1 cellular context compared by ENCODE assay signal in the genomic region with DNA sequence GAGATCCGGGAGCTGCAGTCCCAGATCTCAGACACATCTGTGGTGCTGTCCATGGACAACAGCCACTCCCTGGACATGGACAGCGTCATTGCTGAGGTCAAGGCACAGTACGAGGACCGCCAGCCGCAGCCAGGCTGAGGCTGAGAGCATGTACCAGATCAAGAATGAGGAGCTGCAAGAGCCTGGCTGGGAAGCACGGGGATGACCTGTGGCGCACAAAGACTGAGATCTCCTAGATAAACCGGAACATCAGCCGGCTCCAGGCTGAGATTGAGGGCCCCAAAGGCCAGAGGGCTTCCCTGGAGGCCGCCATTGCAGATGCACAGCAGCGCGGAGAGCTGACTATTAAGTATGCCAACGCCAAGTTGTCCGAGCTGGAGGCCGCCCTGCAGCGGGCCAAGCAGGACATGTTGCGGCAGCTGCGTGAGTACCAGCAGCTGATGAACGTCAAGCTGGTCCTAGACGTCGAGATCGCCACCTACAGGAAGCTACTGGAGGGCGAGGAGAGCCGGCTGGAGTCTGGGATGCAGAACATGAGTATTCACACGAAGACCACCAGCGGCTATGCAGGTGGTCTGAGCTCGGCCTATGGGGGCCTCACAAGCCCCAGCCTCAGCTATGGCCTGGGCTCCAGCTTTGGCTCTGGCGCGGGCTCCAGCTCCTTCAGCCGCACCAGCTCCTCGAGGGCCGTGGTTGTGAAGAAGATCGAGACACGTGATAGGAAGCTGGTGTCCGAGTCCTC.
TF ChIP-seq lines count a peak whose summit lies in the region.

No MANE protein-coding gene starts in this region.

TF ChIP-seq in GM12878, 131 proteins besides CTCF, POLR2A, EP300 and RAD21:
- TF ChIP-seq SMARCA5 (IDR thresholded peaks at IDR 0.05) (peak; percentile 62; the same call in 1 of the 2 replicates), BHLHE40 (IDR thresholded peaks at IDR 0.05; ENCODE audit: borderline replicate concordance in 1 of 2, low read depth in 2 of 2, low read length in 1 of 2) (0 out of 4 replicates have a peak, but pooled peaks have one; percentile 10 to 23), TCF12 (IDR thresholded peaks at IDR 0.05; ENCODE audit: low read depth, low read length) (peak; percentile 57; the same call in 1 of the 2 replicates), MTA2 (IDR thresholded peaks at IDR 0.05; ENCODE audit: low read depth) (no peak), SMC3 (IDR thresholded peaks at IDR 0.05; ENCODE audit: borderline replicate concordance, low read length) (peak; percentile 37; the same call in 1 of the 2 replicates)
- TF ChIP-seq, protein P1, sequence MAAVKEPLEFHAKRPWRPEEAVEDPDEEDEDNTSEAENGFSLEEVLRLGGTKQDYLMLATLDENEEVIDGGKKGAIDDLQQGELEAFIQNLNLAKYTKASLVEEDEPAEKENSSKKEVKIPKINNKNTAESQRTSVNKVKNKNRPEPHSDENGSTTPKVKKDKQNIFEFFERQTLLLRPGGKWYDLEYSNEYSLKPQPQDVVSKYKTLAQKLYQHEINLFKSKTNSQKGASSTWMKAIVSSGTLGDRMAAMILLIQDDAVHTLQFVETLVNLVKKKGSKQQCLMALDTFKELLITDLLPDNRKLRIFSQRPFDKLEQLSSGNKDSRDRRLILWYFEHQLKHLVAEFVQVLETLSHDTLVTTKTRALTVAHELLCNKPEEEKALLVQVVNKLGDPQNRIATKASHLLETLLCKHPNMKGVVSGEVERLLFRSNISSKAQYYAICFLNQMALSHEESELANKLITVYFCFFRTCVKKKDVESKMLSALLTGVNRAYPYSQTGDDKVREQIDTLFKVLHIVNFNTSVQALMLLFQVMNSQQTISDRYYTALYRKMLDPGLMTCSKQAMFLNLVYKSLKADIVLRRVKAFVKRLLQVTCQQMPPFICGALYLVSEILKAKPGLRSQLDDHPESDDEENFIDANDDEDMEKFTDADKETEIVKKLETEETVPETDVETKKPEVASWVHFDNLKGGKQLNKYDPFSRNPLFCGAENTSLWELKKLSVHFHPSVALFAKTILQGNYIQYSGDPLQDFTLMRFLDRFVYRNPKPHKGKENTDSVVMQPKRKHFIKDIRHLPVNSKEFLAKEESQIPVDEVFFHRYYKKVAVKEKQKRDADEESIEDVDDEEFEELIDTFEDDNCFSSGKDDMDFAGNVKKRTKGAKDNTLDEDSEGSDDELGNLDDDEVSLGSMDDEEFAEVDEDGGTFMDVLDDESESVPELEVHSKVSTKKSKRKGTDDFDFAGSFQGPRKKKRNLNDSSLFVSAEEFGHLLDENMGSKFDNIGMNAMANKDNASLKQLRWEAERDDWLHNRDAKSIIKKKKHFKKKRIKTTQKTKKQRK (IDR thresholded peaks at IDR 0.05; ENCODE audit: low read depth, low read length) = no peak
